1 cellular context compared by ENCODE assay signal in the genomic region with DNA sequence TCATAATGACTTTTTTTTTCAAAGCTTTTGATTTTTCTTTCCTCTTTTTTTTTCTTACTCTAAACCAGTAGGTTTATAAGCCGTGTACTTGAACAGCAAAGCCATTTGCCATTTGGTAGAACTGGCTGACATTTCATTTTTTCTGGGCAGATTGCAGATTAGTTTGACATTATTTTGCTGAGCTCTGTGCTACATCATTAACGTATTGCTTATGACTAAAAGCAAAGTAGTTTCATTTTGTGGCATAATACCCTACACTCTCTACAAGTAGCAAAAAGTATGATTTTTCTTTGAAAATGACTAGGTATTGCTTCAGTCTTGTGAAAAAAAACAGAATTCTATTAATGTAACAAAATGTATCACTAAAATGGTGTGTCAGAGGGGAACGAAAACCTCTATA.
TF ChIP-seq lines count a peak whose summit lies in the region.

No MANE protein-coding gene starts in this region.

TF ChIP-seq in SK-N-SH, 30 proteins besides CTCF, POLR2A, EP300 and RAD21 (continued from another document):
- TF ChIP-seq, protein P1, sequence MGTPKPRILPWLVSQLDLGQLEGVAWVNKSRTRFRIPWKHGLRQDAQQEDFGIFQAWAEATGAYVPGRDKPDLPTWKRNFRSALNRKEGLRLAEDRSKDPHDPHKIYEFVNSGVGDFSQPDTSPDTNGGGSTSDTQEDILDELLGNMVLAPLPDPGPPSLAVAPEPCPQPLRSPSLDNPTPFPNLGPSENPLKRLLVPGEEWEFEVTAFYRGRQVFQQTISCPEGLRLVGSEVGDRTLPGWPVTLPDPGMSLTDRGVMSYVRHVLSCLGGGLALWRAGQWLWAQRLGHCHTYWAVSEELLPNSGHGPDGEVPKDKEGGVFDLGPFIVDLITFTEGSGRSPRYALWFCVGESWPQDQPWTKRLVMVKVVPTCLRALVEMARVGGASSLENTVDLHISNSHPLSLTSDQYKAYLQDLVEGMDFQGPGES (IDR thresholded peaks at IDR 0.05; ENCODE audit: low read depth, low read length), result no peak
- TF ChIP-seq CHD2 (IDR thresholded peaks at IDR 0.05; ENCODE audit: low read length, partially characterized antibody) (no peak), RXRA (IDR thresholded peaks at IDR 0.05; ENCODE audit: borderline replicate concordance, low read depth) (no peak), GATA2 (CRISPR knock-in tag; IDR thresholded peaks at IDR 0.05) (no peak), RCOR1 (IDR thresholded peaks at IDR 0.05; ENCODE audit: low read length) (no peak), RFX5 (IDR thresholded peaks at IDR 0.05; ENCODE audit: low read length) (no peak), TEAD4 (IDR thresholded peaks at IDR 0.05; ENCODE audit: borderline replicate concordance, insufficient read depth) (no peak), SMC3 (IDR thresholded peaks at IDR 0.05; ENCODE audit: low read depth, low read length) (no peak), FOXJ3 (CRISPR knock-in tag; IDR thresholded peaks at IDR 0.05) (no peak), MEF2A (IDR thresholded peaks at IDR 0.05; ENCODE audit: borderline replicate concordance, low read depth) (no peak)
- TF ChIP-seq, protein P2, sequence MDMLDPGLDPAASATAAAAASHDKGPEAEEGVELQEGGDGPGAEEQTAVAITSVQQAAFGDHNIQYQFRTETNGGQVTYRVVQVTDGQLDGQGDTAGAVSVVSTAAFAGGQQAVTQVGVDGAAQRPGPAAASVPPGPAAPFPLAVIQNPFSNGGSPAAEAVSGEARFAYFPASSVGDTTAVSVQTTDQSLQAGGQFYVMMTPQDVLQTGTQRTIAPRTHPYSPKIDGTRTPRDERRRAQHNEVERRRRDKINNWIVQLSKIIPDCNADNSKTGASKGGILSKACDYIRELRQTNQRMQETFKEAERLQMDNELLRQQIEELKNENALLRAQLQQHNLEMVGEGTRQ (IDR thresholded peaks at IDR 0.05; ENCODE audit: borderline replicate concordance, low read depth, low read length), result no peak
